14 cellular contexts compared by ENCODE assay signal in genomic region chr4:156778606-156779005, GRCh38.
DNase-seq lines count a peak whose midpoint lies in the region; TF ChIP-seq lines count a peak whose summit lies in the region.
"Had no signal": no experiment of that assay in that cellular context is flagged by ENCODE, and none has a peak within 500 bp of the region (broad histone marks: within the 10 kb centered on the region; RNA-seq: fewer than 3 reads in every experiment).

No MANE protein-coding gene starts in this region.

- no peak for TF ChIP-seq CTCF in mesothelial cell of epicardium (IDR thresholded peaks at IDR 0.05; ENCODE audit: unreplicated experiment)

- peaks cover 25% of the 10 kb centered on the region for H3K4me1 Mint-ChIP-seq in mesothelial cell of epicardium
- no peaks in the 10 kb centered on the region for H3K4me1 Mint-ChIP-seq in T-helper 2 cell treated with Interferon-gamma antibody and Interleukin-4, amounts not matched to agents 5 μg/mL and 100 μg/mL, for 36 hours (ENCODE audit: low read depth)
- H3K4me1 Mint-ChIP-seq: activated naive CD4-positive, alpha-beta T cell treated with anti-CD3 and anti-CD28 coated beads, Interleukin-2, amount 10 ng/mL, durations not matched to agents 7 days and 5 days; natural killer cell had no signal

- H3K36me3 Mint-ChIP-seq in mesothelial cell of epicardium: peaks cover 14% of the 10 kb centered on the region
- no peaks in the 10 kb centered on the region for H3K36me3 Mint-ChIP-seq in T-helper 2 cell treated with Interferon-gamma antibody and Interleukin-4, amounts not matched to agents 5 μg/mL and 100 μg/mL, for 36 hours (ENCODE audit: low read depth)
- H3K36me3 Mint-ChIP-seq: activated naive CD4-positive, alpha-beta T cell treated with anti-CD3 and anti-CD28 coated beads, Interleukin-2, amount 10 ng/mL, durations not matched to agents 7 days and 5 days had no signal

- H3K27ac Mint-ChIP-seq in mesothelial cell of epicardium: peak overlapping the region; percentile 84
- H3K27ac Mint-ChIP-seq in T-helper 2 cell treated with Interferon-gamma antibody and Interleukin-4, amounts not matched to agents 5 μg/mL and 100 μg/mL, for 36 hours: no peak overlapping the region
- H3K27ac Mint-ChIP-seq: activated naive CD4-positive, alpha-beta T cell treated with anti-CD3 and anti-CD28 coated beads, Interleukin-2, amount 10 ng/mL, durations not matched to agents 7 days and 5 days; natural killer cell had no signal

- DNase-seq in CD1c-positive myeloid dendritic cell (ENCODE audit: extremely low spot score) (peak; percentile 33), M059J (ENCODE audit: low read depth) (peak; percentile 89), dedifferentiated amniotic fluid mesenchymal stem cell (ENCODE audit: extremely low spot score) (peak; percentile 28), mesothelial cell of epicardium (ENCODE audit: low spot score in 2 of 2, unreplicated experiment in 2 of 2) (no peak), DMS153 treated with DMSO at 0.1 percent for 48 hours (lab: John Stamatoyannopoulos, UW; ENCODE audit: unreplicated experiment) (no peak), SKM-1 (lab: John Stamatoyannopoulos, UW; ENCODE audit: unreplicated experiment) (no peak), NCI-H748 treated with DMSO at 0.1 percent for 48 hours (lab: John Stamatoyannopoulos, UW) (no peak)
- DNase-seq in T-helper 2 cell treated with Interferon-gamma antibody and Interleukin-4, amounts not matched to agents 5 μg/mL and 100 μg/mL, for 36 hours (ENCODE audit: low spot score): no peak
- DNase-seq: activated CD8-positive, alpha-beta memory T cell treated with anti-CD3 and anti-CD28 coated beads for 24 hours; activated naive CD4-positive, alpha-beta T cell treated with anti-CD3 and anti-CD28 coated beads, Interleukin-2, amount 10 ng/mL, durations not matched to agents 7 days and 5 days; kidney; natural killer cell; NCI-H1092; NCI-H446 had no signal

- no peaks in the 10 kb centered on the region for H3K27me3 Mint-ChIP-seq in mesothelial cell of epicardium (ENCODE audit: low read depth)
- H3K27me3 Mint-ChIP-seq in T-helper 2 cell treated with Interferon-gamma antibody and Interleukin-4, amounts not matched to agents 5 μg/mL and 100 μg/mL, for 36 hours (ENCODE audit: low read depth): no peaks in the 10 kb centered on the region
- H3K27me3 Mint-ChIP-seq: activated naive CD4-positive, alpha-beta T cell treated with anti-CD3 and anti-CD28 coated beads, Interleukin-2, amount 10 ng/mL, durations not matched to agents 7 days and 5 days had no signal

- no peak overlapping the region for H3K4me3 Mint-ChIP-seq in mesothelial cell of epicardium
- no peak overlapping the region for H3K4me3 Mint-ChIP-seq in T-helper 2 cell treated with Interferon-gamma antibody and Interleukin-4, amounts not matched to agents 5 μg/mL and 100 μg/mL, for 36 hours
- H3K4me3 Mint-ChIP-seq: activated naive CD4-positive, alpha-beta T cell treated with anti-CD3 and anti-CD28 coated beads, Interleukin-2, amount 10 ng/mL, durations not matched to agents 7 days and 5 days; natural killer cell had no signal

- peaks cover 5% of the 10 kb centered on the region for H3K9me3 Mint-ChIP-seq in mesothelial cell of epicardium
- H3K9me3 Mint-ChIP-seq in T-helper 2 cell treated with Interferon-gamma antibody and Interleukin-4, amounts not matched to agents 5 μg/mL and 100 μg/mL, for 36 hours: no peaks in the 10 kb centered on the region

Comparison
In these comparisons a context has a peak if more than half of its experiments do, and no peak if none do; other contexts are left out.
1. DNase-seq: peak in CD1c-positive myeloid dendritic cell (single experiment), M059J (single experiment) and dedifferentiated amniotic fluid mesenchymal stem cell (single experiment); none in mesothelial cell of epicardium (0 of 2), DMS153 treated with DMSO at 0.1 percent for 48 hours (single experiment), SKM-1 (single experiment), NCI-H748 treated with DMSO at 0.1 percent for 48 hours (single experiment) and T-helper 2 cell treated with Interferon-gamma antibody and Interleukin-4, amounts not matched to agents 5 μg/mL and 100 μg/mL, for 36 hours (single experiment).